ENCODE assay signal across 18 cellular contexts in genomic region chr3:137012097-137012501, GRCh38. TPM values are rescaled to one million over a fixed set of nuclear protein-coding genes. Genes with fewer than 3 reads are reported as not detected.
DNase-seq lines count a peak whose midpoint lies in the region; ATAC-seq, FAIRE-seq and TF ChIP-seq lines count a peak whose summit lies in the region.
"Had no signal": no experiment of that assay in that cellular context is flagged by ENCODE, and none has a peak within 500 bp of the region (broad histone marks: within the 10 kb centered on the region; RNA-seq: fewer than 3 reads in every experiment).

No MANE protein-coding gene starts in this region.

- no peak overlapping the region for H3K4me2 ChIP-seq in mesendoderm (ENCODE audit: low read length)

- H3K36me3 ChIP-seq in mesendoderm (ENCODE audit: control insufficient read depth, insufficient read depth, low read length): no peaks in the 10 kb centered on the region
- no peaks in the 10 kb centered on the region for H3K36me3 ChIP-seq in stomach
- H3K36me3 ChIP-seq: gastroesophageal sphincter had no signal

- no peak overlapping the region for H3K27ac ChIP-seq in mesendoderm (ENCODE audit: low read depth, low read length)
- H3K27ac ChIP-seq in stomach: no peak overlapping the region
- H3K27ac ChIP-seq: C4-2B, gastroesophageal sphincter had no signal

- H3K27me3 ChIP-seq in mesendoderm (ENCODE audit: insufficient read depth, low read length, poor library complexity): no peaks in the 10 kb centered on the region
- no peaks in the 10 kb centered on the region for H3K27me3 ChIP-seq in stomach
- H3K27me3 ChIP-seq: gastroesophageal sphincter had no signal

- H3K9me3 ChIP-seq in stomach: no peaks in the 10 kb centered on the region
- H3K9me3 ChIP-seq: gastroesophageal sphincter had no signal

- no peak overlapping the region for H3K23ac ChIP-seq in mesendoderm (ENCODE audit: low read length)

- H3K79me1 ChIP-seq in mesendoderm (ENCODE audit: low read length): no peaks in the 10 kb centered on the region

- no peak overlapping the region for H2BK5ac ChIP-seq in mesendoderm (ENCODE audit: low read length)

- no peak for FAIRE-seq in HTR-8/SVneo (lab: Jason Lieb, UNC)
- FAIRE-seq: K562 had no signal

- no peaks in the 10 kb centered on the region for H3K79me2 ChIP-seq in mesendoderm (ENCODE audit: control insufficient read depth, insufficient read depth, low read length)

- no peak overlapping the region for H3K9ac ChIP-seq in mesendoderm (ENCODE audit: low read length)

- no peak overlapping the region for H2AK5ac ChIP-seq in mesendoderm (ENCODE audit: low read length)

- H2BK120ac ChIP-seq in mesendoderm (ENCODE audit: low read depth, low read length): no peak overlapping the region

- no peak for TF ChIP-seq CTCF in stomach (IDR thresholded peaks at IDR 0.05)

- no peak overlapping the region for H4K8ac ChIP-seq in mesendoderm (ENCODE audit: low read depth, low read length)

- intact Hi-C loops in stomach (cut with DNase I; ENCODE audit: low total_unique reads): loop anchor here (5.0 to 10.0 kb wide), 3 partner anchors 250 to 927 kb away; no protein-coding TSS in a partner anchor

- H3K4me3 ChIP-seq in mesendoderm (ENCODE audit: low read length): no peak overlapping the region
- H3K4me3 ChIP-seq in stomach: no peak overlapping the region
- H3K4me3 ChIP-seq: gastroesophageal sphincter, K562 had no signal

- no peak for ATAC-seq in GM19035 (IDR thresholded peaks at IDR 0.05; ENCODE audit: unreplicated experiment)
- no peak for ATAC-seq in GM19397 (IDR thresholded peaks at IDR 0.05; ENCODE audit: unreplicated experiment)
- ATAC-seq: gastroesophageal sphincter; left cardiac atrium; naive thymus-derived CD4-positive, alpha-beta T cell had no signal

- WGBS in mesendoderm (ENCODE audit: extremely low coverage, insufficient coverage, low lambda C conversion rate): no CpG with 5 or more reads among the region's 3 CpGs
- 63 to 75% (median 69%) methylated on average over 3 of the region's 3 CpGs for WGBS in stomach, 5 donors

- TF ChIP-seq POLR2A in stomach (IDR thresholded peaks at IDR 0.05): no peak

- TF ChIP-seq EP300 in stomach (IDR thresholded peaks at IDR 0.05): no peak

- H3K4me1 ChIP-seq in mesendoderm (ENCODE audit: control insufficient read depth, low read depth, low read length) (no peaks in the 10 kb centered on the region), stomach (peaks cover 0 to 10% (median 3%) of the 10 kb centered on the region in 4 donors)

- H3K56ac ChIP-seq in mesendoderm (ENCODE audit: low read length): peak overlapping the region; percentile 25

- no peak overlapping the region for H4K5ac ChIP-seq in mesendoderm (ENCODE audit: low read length)

- no peak overlapping the region for H2BK15ac ChIP-seq in mesendoderm (replicated peaks; ENCODE audit: low read depth)

- H3K18ac ChIP-seq in mesendoderm (ENCODE audit: low read length): no peak overlapping the region

- H3K4ac ChIP-seq in mesendoderm (ENCODE audit: low read depth, low read length): no peak overlapping the region

- peak; percentile 80 for DNase-seq in AG20443 (ENCODE audit: low spot score)
- DNase-seq in HTR-8/SVneo (ENCODE audit: insufficient read length, low spot score): peak; percentile 21
- DNase-seq in dermis blood vessel endothelial cell: peak; percentile 26
- DNase-seq in mesendoderm: peak; percentile 37
- no peak for DNase-seq in middle frontal gyrus (ENCODE audit: extremely low spot score, low spot score)
- no peak for DNase-seq in stomach
- DNase-seq: cerebellar nuclear complex; left cardiac atrium; naive thymus-derived CD4-positive, alpha-beta T cell; NCI-H1436 treated with DMSO at 0.1 percent for 48 hours; retina; stimulated activated CD4-positive, alpha-beta T cell treated with anti-CD3 and anti-CD28 coated beads, Interleukin-4, amount 100 ng/mL, for 24 hours; stimulated activated naive CD4-positive, alpha-beta T cell treated with Interleukin-2 at 50 U/mL for 16 hours had no signal

RNA-seq across cellular contexts. Expression of gene IL20RB, which starts 54.3 kb away (rescaled TPM):
- total RNA-seq in dermis blood vessel endothelial cell (0.60 and 1.7 TPM in 2 replicates), stomach (1 to 10 TPM in 2 of 5 donors, not detected in 3; 1.3 to 4.2 TPM)
- polyA plus RNA-seq in mesendoderm (2013, experiment 1 of 2): 1.3 TPM
- 1.3 TPM for polyA plus RNA-seq in mesendoderm (2013, experiment 2 of 2)
- polyA plus RNA-seq in stomach: 10 to 100 TPM in 1 of 3 donors, under 1 TPM in 2; 0.46 to 37.3 (median 0.75) TPM

Comparison
In these comparisons a context has a peak if more than half of its experiments do, and no peak if none do; other contexts are left out.
1. DNase-seq: peak in AG20443 (single experiment), HTR-8/SVneo (single experiment), dermis blood vessel endothelial cell (single experiment) and mesendoderm (single experiment); none in middle frontal gyrus (single experiment) and stomach (single experiment).